1 cellular context compared by ENCODE assay signal in genomic region chr11:8801121-8801520, GRCh38.
TF ChIP-seq lines count a peak whose summit lies in the region.

No MANE protein-coding gene starts in this region.

TF ChIP-seq in GM23338, 12 proteins besides CTCF, POLR2A, EP300 and RAD21:
- no peak for TF ChIP-seq EZH2 (IDR thresholded peaks at IDR 0.05; ENCODE audit: low read depth, unreplicated experiment)
- no peak for TF ChIP-seq REST (IDR thresholded peaks at IDR 0.05; ENCODE audit: unreplicated experiment)
- no peak for TF ChIP-seq EZH2phosphoT487 (IDR thresholded peaks at IDR 0.05; ENCODE audit: unreplicated experiment)
- no peak for TF ChIP-seq ZNF331 (CRISPR knock-in tag; IDR thresholded peaks at IDR 0.05; ENCODE audit: low read depth)
- no peak for TF ChIP-seq CREB1 (CRISPR knock-in tag; IDR thresholded peaks at IDR 0.05; ENCODE audit: low read depth)
- no peak for TF ChIP-seq ZNF462 (CRISPR knock-in tag; IDR thresholded peaks at IDR 0.05)
- TF ChIP-seq ZNF114 (CRISPR knock-in tag; IDR thresholded peaks at IDR 0.05) = no peak
